ENCODE assay signal across 23 cellular contexts in the genomic region with DNA sequence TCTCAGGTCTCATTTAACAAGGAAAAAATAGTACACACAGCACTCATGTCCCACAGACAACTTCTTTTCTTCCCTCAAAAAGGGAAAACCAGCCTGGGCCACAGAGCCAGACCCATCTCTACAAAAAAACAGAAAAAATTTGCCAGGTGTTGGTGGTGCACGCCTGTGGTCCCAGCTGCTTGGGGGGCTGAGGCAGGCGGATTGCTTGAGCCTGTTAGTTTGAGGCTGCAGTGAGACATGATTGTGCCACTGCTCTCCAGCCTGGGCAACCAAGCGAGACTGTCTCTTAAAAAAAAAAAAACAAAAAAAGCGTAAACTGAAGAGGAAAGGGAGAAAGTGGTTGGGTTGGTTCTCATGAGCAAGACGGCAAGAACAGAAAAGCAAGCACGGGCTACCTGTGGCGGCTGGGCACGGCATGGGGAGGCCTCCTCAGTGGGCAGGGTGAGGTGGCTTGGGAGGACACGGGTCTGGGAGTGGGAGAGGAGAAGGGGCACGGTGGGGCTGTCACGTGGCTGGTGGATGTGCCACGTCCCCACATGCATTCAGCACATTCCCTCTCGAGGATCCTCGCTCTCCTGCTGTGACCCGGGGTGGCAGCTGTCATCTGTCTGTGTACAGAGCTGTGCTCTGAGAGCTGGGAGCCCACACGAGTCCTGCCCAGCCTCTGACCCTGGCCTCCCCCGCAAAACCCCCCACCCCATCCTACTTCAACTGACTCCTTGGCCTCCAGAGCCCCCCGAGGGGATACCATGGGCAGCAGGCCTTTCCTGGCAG.
A peak's percentile ranks its signal among the peaks of the same experiment; 100 is the strongest.
DNase-seq lines count a peak whose midpoint lies in the region; ATAC-seq and TF ChIP-seq lines count a peak whose summit lies in the region.
"Had no signal": no experiment of that assay in that cellular context is flagged by ENCODE, and none has a peak within 500 bp of the region (broad histone marks: within the 10 kb centered on the region; RNA-seq: fewer than 3 reads in every experiment).

No MANE protein-coding gene starts in this region.

- ATAC-seq in DND-41 (ENCODE audit: insufficient read depth, low read depth) = 0 out of 3 replicates have a peak, but pooled peaks have one; percentile 29
- ATAC-seq in activated T-helper 17 cell treated with anti-CD3 and anti-CD28 coated beads, Interleukin-2, amount 50 U/mL, for 72 hours (replicated peaks) = no peak
- ATAC-seq in GM21529 (IDR thresholded peaks at IDR 0.05; ENCODE audit: unreplicated experiment) = no peak
- no peak for ATAC-seq in upper lobe of right lung
- ATAC-seq: activated CD8-positive, alpha-beta T cell treated with anti-CD3 and anti-CD28 coated beads for 36 hours; GM12878; psoas muscle; T-helper 17 cell had no signal

- H3K27me3 ChIP-seq in BLaER1 treated with 17β-estradiol and CSF1 and Interleukin-3, amounts not matched to agents 10 nM and 100 nM = no peaks in the 10 kb centered on the region
- H3K27me3 ChIP-seq in DND-41 (ENCODE audit: insufficient read depth, low read length, poor library complexity) = no peaks in the 10 kb centered on the region
- no peaks in the 10 kb centered on the region for H3K27me3 ChIP-seq in upper lobe of right lung
- H3K27me3 ChIP-seq: testis had no signal

- DNase-seq in DND-41 = no peak
- DNase-seq in mesothelial cell of epicardium (ENCODE audit: low spot score in 2 of 2, unreplicated experiment in 2 of 2) = no peak
- no peak for DNase-seq in NOMO-1 (lab: John Stamatoyannopoulos, UW; ENCODE audit: unreplicated experiment in 2 of 2)
- no peak for DNase-seq in stimulated activated CD4-positive, alpha-beta T cell treated with anti-CD3 and anti-CD28 coated beads, Interleukin-4, amount 100 ng/mL, for 1 hour
- DNase-seq in upper lobe of right lung = no peak
- DNase-seq: activated CD8-positive, alpha-beta T cell treated with anti-CD3 and anti-CD28 coated beads for 36 hours; activated naive CD4-positive, alpha-beta T cell treated with anti-CD3 and anti-CD28 coated beads, Interleukin-2, amount 50 U/mL, for 16 hours; activated T-cell treated with anti-CD3 and anti-CD28 coated beads for 4 hours; anterior cingulate cortex; CD4-positive, alpha-beta memory T cell; DMS153; NCI-H1694 treated with DMSO at 0.1 percent for 48 hours; psoas muscle; small intestine; stimulated activated CD4-positive, alpha-beta T cell treated with anti-CD3 and anti-CD28 coated beads, Interleukin-2, amount 100 ng/mL, for 24 hours; stimulated activated naive CD4-positive, alpha-beta T cell; T-helper 17 cell; testis had no signal

- H3K27ac ChIP-seq in BLaER1 treated with 17β-estradiol and CSF1 and Interleukin-3, amounts not matched to agents 10 nM and 100 nM = peak overlapping the region in 8 of 11 experiments; percentile 41 to 85 (median 67); a peak in 16 of 22 replicates
- H3K27ac ChIP-seq in DND-41 (ENCODE audit: low read length) = no peak overlapping the region
- no peak overlapping the region for H3K27ac ChIP-seq in upper lobe of right lung
- H3K27ac ChIP-seq: psoas muscle, SK-N-MC, testis had no signal

- H2AFZ ChIP-seq in DND-41 (ENCODE audit: low read depth, low read length) = no peak overlapping the region

- TF ChIP-seq CTCF in DND-41 (IDR thresholded peaks at IDR 0.05; ENCODE audit: borderline replicate concordance, extremely low read depth, low read length, poor library complexity, severe bottlenecking) (no peak), mesothelial cell of epicardium (IDR thresholded peaks at IDR 0.05; ENCODE audit: unreplicated experiment) (no peak), upper lobe of right lung (IDR thresholded peaks at IDR 0.05) (no peak)

- no peak overlapping the region for H3K4me3 Mint-ChIP-seq in activated T-helper 17 cell treated with anti-CD3 and anti-CD28 coated beads, Interleukin-2, amount 50 U/mL, for 72 hours
- no peak overlapping the region for H3K4me3 Mint-ChIP-seq in mesothelial cell of epicardium
- H3K4me3 Mint-ChIP-seq: activated CD8-positive, alpha-beta T cell treated with anti-CD3 and anti-CD28 coated beads for 36 hours; CD4-positive, alpha-beta memory T cell; T-helper 17 cell had no signal

- H3K9ac ChIP-seq in BLaER1 treated with 17β-estradiol and CSF1 and Interleukin-3, amounts not matched to agents 10 nM and 100 nM = peak overlapping the region in 10 of 11 experiments; percentile 7 to 74 (median 38); a peak in 15 of 22 replicates
- no peak overlapping the region for H3K9ac ChIP-seq in DND-41 (ENCODE audit: low read depth, low read length)

- H3K4me1 ChIP-seq in BLaER1 treated with 17β-estradiol and CSF1 and Interleukin-3, amounts not matched to agents 10 nM and 100 nM = peaks cover 15 to 39% (median 27%) of the 10 kb centered on the region in 10 experiments
- H3K4me1 ChIP-seq in DND-41 (ENCODE audit: insufficient read depth, low read length) (no peaks in the 10 kb centered on the region), upper lobe of right lung (no peaks in the 10 kb centered on the region)
- H3K4me1 ChIP-seq: psoas muscle had no signal

- peaks cover 0 to 5% (median 0%) of the 10 kb centered on the region in 11 experiments; a peak in 3 of 22 replicates for H3K36me3 ChIP-seq in BLaER1 treated with 17β-estradiol and CSF1 and Interleukin-3, amounts not matched to agents 10 nM and 100 nM
- H3K36me3 ChIP-seq in DND-41 (ENCODE audit: insufficient read depth, low read length) = no peaks in the 10 kb centered on the region
- peaks cover 8% of the 10 kb centered on the region for H3K36me3 ChIP-seq in upper lobe of right lung

- H3K9me3 ChIP-seq in BLaER1 treated with 17β-estradiol and CSF1 and Interleukin-3, amounts not matched to agents 10 nM and 100 nM (replicated peaks in 1 of 11) = no peaks in the 10 kb centered on the region
- no peaks in the 10 kb centered on the region for H3K9me3 ChIP-seq in DND-41 (ENCODE audit: insufficient read depth, low read length, severe bottlenecking)
- no peaks in the 10 kb centered on the region for H3K9me3 ChIP-seq in upper lobe of right lung
- H3K9me3 ChIP-seq: psoas muscle, testis had no signal

- H3K27ac Mint-ChIP-seq in activated T-helper 17 cell treated with anti-CD3 and anti-CD28 coated beads, Interleukin-2, amount 50 U/mL, for 72 hours = peak overlapping the region; percentile 28
- peak overlapping the region; percentile 9 for H3K27ac Mint-ChIP-seq in mesothelial cell of epicardium
- H3K27ac Mint-ChIP-seq: activated CD8-positive, alpha-beta T cell treated with anti-CD3 and anti-CD28 coated beads for 36 hours; T-helper 17 cell had no signal

- H3K36me3 Mint-ChIP-seq in activated T-helper 17 cell treated with anti-CD3 and anti-CD28 coated beads, Interleukin-2, amount 50 U/mL, for 72 hours (ENCODE audit: low read depth) = peaks cover 29% of the 10 kb centered on the region
- H3K36me3 Mint-ChIP-seq in mesothelial cell of epicardium = peaks cover 3% of the 10 kb centered on the region

- no peaks in the 10 kb centered on the region for H3K79me2 ChIP-seq in DND-41 (ENCODE audit: insufficient read depth, low read length)

- H3K9me3 Mint-ChIP-seq in activated T-helper 17 cell treated with anti-CD3 and anti-CD28 coated beads, Interleukin-2, amount 50 U/mL, for 72 hours = no peaks in the 10 kb centered on the region
- H3K9me3 Mint-ChIP-seq in mesothelial cell of epicardium = no peaks in the 10 kb centered on the region
- H3K9me3 Mint-ChIP-seq: activated CD8-positive, alpha-beta T cell treated with anti-CD3 and anti-CD28 coated beads for 36 hours; CD4-positive, alpha-beta memory T cell had no signal

- H3K4me2 ChIP-seq in BLaER1 treated with 17β-estradiol and CSF1 and Interleukin-3, amounts not matched to agents 10 nM and 100 nM = peak overlapping the region; percentile 48 to 83 (median 74); a peak in 21 of 22 replicates
- H3K4me2 ChIP-seq in DND-41 (ENCODE audit: insufficient read depth, low read length) = no peak overlapping the region

- H4K20me1 ChIP-seq in BLaER1 treated with 17β-estradiol and CSF1 and Interleukin-3, amounts not matched to agents 10 nM and 100 nM = no peaks in the 10 kb centered on the region; a peak in 1 of 22 replicates
- H4K20me1 ChIP-seq in DND-41 (ENCODE audit: insufficient read depth, low read length) = no peaks in the 10 kb centered on the region

- H3K4me1 Mint-ChIP-seq in activated T-helper 17 cell treated with anti-CD3 and anti-CD28 coated beads, Interleukin-2, amount 50 U/mL, for 72 hours = no peaks in the 10 kb centered on the region
- H3K4me1 Mint-ChIP-seq in mesothelial cell of epicardium = peaks cover 73% of the 10 kb centered on the region
- H3K4me1 Mint-ChIP-seq: CD4-positive, alpha-beta memory T cell had no signal

- intact Hi-C loops in upper lobe of right lung (cut with DNase I) = no loop called here

- H3K4me3 ChIP-seq in BLaER1 treated with 17β-estradiol and CSF1 and Interleukin-3, amounts not matched to agents 10 nM and 100 nM = no peak overlapping the region
- no peak overlapping the region for H3K4me3 ChIP-seq in DND-41 (ENCODE audit: low read depth in 1 of 2, low read length in 2 of 2)
- H3K4me3 ChIP-seq in upper lobe of right lung = no peak overlapping the region
- H3K4me3 ChIP-seq: GM12878, psoas muscle, SK-N-MC, testis had no signal

- H3K27me3 Mint-ChIP-seq in activated T-helper 17 cell treated with anti-CD3 and anti-CD28 coated beads, Interleukin-2, amount 50 U/mL, for 72 hours = no peaks in the 10 kb centered on the region
- H3K27me3 Mint-ChIP-seq in mesothelial cell of epicardium (ENCODE audit: low read depth) = no peaks in the 10 kb centered on the region
- H3K27me3 Mint-ChIP-seq: activated CD8-positive, alpha-beta T cell treated with anti-CD3 and anti-CD28 coated beads for 36 hours; CD4-positive, alpha-beta memory T cell; T-helper 17 cell had no signal

Comparison
In these comparisons a context has a peak if more than half of its experiments do, and no peak if none do; other contexts are left out.
1. H3K27ac ChIP-seq: peak in BLaER1 treated with 17β-estradiol and CSF1 and Interleukin-3, amounts not matched to agents 10 nM and 100 nM (8 of 11); none in DND-41 (single experiment) and upper lobe of right lung (single experiment).